In genomic region chr5:180470966-180471582, GRCh38 we compare ENCODE assay signal across 9 cellular contexts. TPM values are rescaled to one million over a fixed set of nuclear protein-coding genes. Genes with fewer than 3 reads are reported as not detected.
A peak's percentile ranks its signal among the peaks of the same experiment; 100 is the strongest.
DNase-seq lines count a peak whose midpoint lies in the region; ATAC-seq, FAIRE-seq and TF ChIP-seq lines count a peak whose summit lies in the region.
"Had no signal": no experiment of that assay in that cellular context is flagged by ENCODE, and none has a peak within 500 bp of the region (broad histone marks: within the 10 kb centered on the region; RNA-seq: fewer than 3 reads in every experiment).

No MANE protein-coding gene starts in this region.

- WGBS in sigmoid colon, 2 donors: 30 to 33% methylated on average over 16 of the region's 16 CpGs

- no peak for FAIRE-seq in astrocyte (lab: Jason Lieb, UNC)
- FAIRE-seq: islet of Langerhans had no signal

- no peak overlapping the region for H3K4me3 Mint-ChIP-seq in astrocyte (ENCODE audit: unreplicated experiment)

- no peak for ATAC-seq in HG03457 (IDR thresholded peaks at IDR 0.05; ENCODE audit: unreplicated experiment)

- no peak for TF ChIP-seq POLR2A in sigmoid colon (IDR thresholded peaks at IDR 0.05)

- no peak overlapping the region for H3K4me2 ChIP-seq in astrocyte (ENCODE audit: low read length)

- H3K4me1 ChIP-seq in astrocyte (ENCODE audit: insufficient read depth, low read length) (no peaks in the 10 kb centered on the region), sigmoid colon (no peaks in the 10 kb centered on the region)

- H3K27ac Mint-ChIP-seq in astrocyte (ENCODE audit: unreplicated experiment): no peak overlapping the region

- no peak overlapping the region for H3K4me3 ChIP-seq in astrocyte (ENCODE audit: insufficient read depth, low read depth, low read length)
- no peak overlapping the region for H3K4me3 ChIP-seq in sigmoid colon

- TF ChIP-seq RAD21 in Ishikawa (IDR thresholded peaks at IDR 0.05; ENCODE audit: low read depth): peak; percentile 92

- no peaks in the 10 kb centered on the region for H3K36me3 Mint-ChIP-seq in astrocyte (ENCODE audit: low read depth, unreplicated experiment)

- H3K9ac ChIP-seq in astrocyte (ENCODE audit: low read length): no peak overlapping the region

- H3K27me3 Mint-ChIP-seq in astrocyte (ENCODE audit: low read depth, unreplicated experiment): peaks cover 41% of the 10 kb centered on the region

- no peaks in the 10 kb centered on the region for H4K20me1 ChIP-seq in astrocyte (ENCODE audit: insufficient read depth, low read length)

- peak; percentile 32 to 60 for DNase-seq in NCI-H524 (lab: John Stamatoyannopoulos, UW)
- no peak for DNase-seq in NCI-H524 treated with DMSO at 0.1 percent for 48 hours (lab: John Stamatoyannopoulos, UW)
- peak; percentile 33 for DNase-seq in T follicular helper cell (ENCODE audit: low read depth)
- DNase-seq in astrocyte (ENCODE audit: low read depth): peak; percentile 27
- DNase-seq in hepatic stellate cell (ENCODE audit: low spot score): peak; percentile 71
- DNase-seq in sigmoid colon: peak; percentile 80

- H3K27me3 ChIP-seq in astrocyte (ENCODE audit: insufficient read depth, low read length) (no peaks in the 10 kb centered on the region), sigmoid colon (peaks cover 0 to 11% (median 0%) of the 10 kb centered on the region in 3 donors)

- no peaks in the 10 kb centered on the region for H3K36me3 ChIP-seq in astrocyte (ENCODE audit: insufficient read depth, low read length)
- no peaks in the 10 kb centered on the region for H3K36me3 ChIP-seq in sigmoid colon

- H2AFZ ChIP-seq in astrocyte (ENCODE audit: low read depth, low read length): no peak overlapping the region

- H3K9me3 ChIP-seq in astrocyte (ENCODE audit: insufficient read depth, low read depth, low read length) (peaks cover under 1% of the 10 kb centered on the region), sigmoid colon (no peaks in the 10 kb centered on the region)

- no peaks in the 10 kb centered on the region for H3K9me3 Mint-ChIP-seq in astrocyte (ENCODE audit: unreplicated experiment)

- intact Hi-C loops in sigmoid colon (cut with DNase I): loop anchor here (1.0 kb wide), 1 partner anchor 178 kb away; no protein-coding TSS in a partner anchor

- H3K4me1 Mint-ChIP-seq in astrocyte (ENCODE audit: low read depth, unreplicated experiment): peaks cover 2% of the 10 kb centered on the region

- no peak overlapping the region for H3K27ac ChIP-seq in astrocyte (ENCODE audit: low read depth, low read length)
- no peak overlapping the region for H3K27ac ChIP-seq in sigmoid colon

- peak; percentile 87 for TF ChIP-seq CTCF in astrocyte (IDR thresholded peaks at IDR 0.05; ENCODE audit: insufficient read depth, low read depth, low read length)
- peak; percentile 51 to 92 (median 80) for TF ChIP-seq CTCF in sigmoid colon (IDR thresholded peaks at IDR 0.05)

- H3K79me2 ChIP-seq in astrocyte (ENCODE audit: insufficient read depth, low read length): no peaks in the 10 kb centered on the region

- TF ChIP-seq EP300 in Ishikawa (IDR thresholded peaks at IDR 0.05; ENCODE audit: borderline replicate concordance) (no peak), sigmoid colon (IDR thresholded peaks at IDR 0.05) (no peak)

TF ChIP-seq in Ishikawa, 13 proteins besides CTCF, POLR2A, EP300 and RAD21:
- TF ChIP-seq FOXM1 (IDR thresholded peaks at IDR 0.05; ENCODE audit: borderline replicate concordance, low read depth) (no peak), YY1 (IDR thresholded peaks at IDR 0.05; ENCODE audit: low read depth) (no peak), CREB1 (IDR thresholded peaks at IDR 0.05; ENCODE audit: low read depth) (no peak)

RNA-seq across cellular contexts. Expression of gene CNOT6, which starts 23.1 kb away (rescaled TPM):
- total RNA-seq in astrocyte: 33.7 and 41.7 TPM in 2 replicates
- total RNA-seq in sigmoid colon: 10 to 100 TPM; 16.0 to 21.8 (median 17.8) TPM
- 10 to 100 TPM in 2 of 3 donors, 1 to 10 TPM in 1; 7.2 to 11.6 (median 10.3) TPM for polyA plus RNA-seq in sigmoid colon
